ENCODE assay signal across 11 cellular contexts in the genomic region with DNA sequence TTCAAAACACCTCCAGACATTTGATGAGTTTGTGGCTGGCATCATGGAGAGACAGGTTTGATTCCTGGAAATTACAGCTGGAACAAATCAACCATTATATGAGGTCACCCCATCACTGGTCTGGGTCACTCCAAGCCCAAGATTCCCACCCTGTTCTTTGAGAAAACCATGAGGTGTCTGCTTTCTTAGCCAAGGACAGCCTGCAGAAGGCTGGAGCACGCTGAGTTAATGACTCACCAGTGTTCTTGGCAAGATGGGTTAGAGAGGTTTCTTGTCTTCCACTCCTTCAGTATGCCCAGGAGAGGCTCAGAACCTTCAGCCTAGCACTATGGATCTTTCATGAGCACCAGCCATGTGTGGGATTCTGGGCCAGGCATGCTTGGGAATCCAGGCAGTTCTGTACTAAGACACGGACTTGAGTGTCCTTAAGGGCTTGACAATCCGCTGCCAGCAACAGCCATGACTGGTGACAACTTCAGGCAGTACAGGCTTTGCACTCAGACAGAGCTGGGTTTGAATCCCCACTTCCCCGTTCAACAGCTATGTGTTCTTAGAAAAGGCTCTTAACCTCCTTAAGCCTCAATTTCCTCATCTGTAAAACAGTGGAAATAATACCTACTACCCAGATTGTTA. TPM values are rescaled to one million over a fixed set of nuclear protein-coding genes. Genes with fewer than 3 reads are reported as not detected.
DNase-seq lines count a peak whose midpoint lies in the region; TF ChIP-seq lines count a peak whose summit lies in the region.
"Had no signal": no experiment of that assay in that cellular context is flagged by ENCODE, and none has a peak within 500 bp of the region (broad histone marks: within the 10 kb centered on the region; RNA-seq: fewer than 3 reads in every experiment).

No MANE protein-coding gene starts in this region.

- H3K36me3 Mint-ChIP-seq in neural crest cell (ENCODE audit: low read depth): no peaks in the 10 kb centered on the region

- no peak overlapping the region for H3K4me3 ChIP-seq in esophagus squamous epithelium
- H3K4me3 ChIP-seq: HAP-1, neural progenitor cell had no signal

- H3K27me3 Mint-ChIP-seq in neural crest cell (ENCODE audit: low read depth): no peaks in the 10 kb centered on the region

- H3K9me3 ChIP-seq in esophagus squamous epithelium: no peaks in the 10 kb centered on the region
- H3K9me3 ChIP-seq: HAP-1 had no signal

- TF ChIP-seq POLR2A in esophagus squamous epithelium (IDR thresholded peaks at IDR 0.05): no peak

- H3K4me1 ChIP-seq in esophagus squamous epithelium: peaks cover 17 to 64% (median 33%) of the 10 kb centered on the region in 3 donors
- H3K4me1 ChIP-seq: HAP-1 had no signal

- H3K4me1 Mint-ChIP-seq in neural crest cell: peaks cover 14% of the 10 kb centered on the region

- no peaks in the 10 kb centered on the region for H3K9me3 Mint-ChIP-seq in neural crest cell
- H3K9me3 Mint-ChIP-seq: neural progenitor cell had no signal

- H3K27ac ChIP-seq in esophagus squamous epithelium: peak overlapping the region; percentile 71 to 89 (median 86)
- H3K27ac ChIP-seq: neural progenitor cell had no signal

- H3K27ac Mint-ChIP-seq in neural crest cell (ENCODE audit: unreplicated experiment): peak overlapping the region; percentile 20

- intact Hi-C loops in esophagus squamous epithelium (cut with DNase I): no loop called here

- H3K4me3 Mint-ChIP-seq in neural crest cell: no peak overlapping the region
- H3K4me3 Mint-ChIP-seq: neural progenitor cell had no signal

- TF ChIP-seq CTCF in esophagus squamous epithelium (IDR thresholded peaks at IDR 0.05) (no peak), neural crest cell (conservative IDR thresholded peaks at IDR 0.05) (no peak)

- peaks cover 0 to 32% (median 0%) of the 10 kb centered on the region in 3 donors for H3K36me3 ChIP-seq in esophagus squamous epithelium
- H3K36me3 ChIP-seq: HAP-1, neural progenitor cell had no signal

- no peaks in the 10 kb centered on the region for H3K27me3 ChIP-seq in esophagus squamous epithelium
- H3K27me3 ChIP-seq: neural progenitor cell had no signal

- 53 to 60% methylated on average over 3 of the region's 4 CpGs for WGBS in esophagus squamous epithelium, 2 donors

- peak; percentile 85 for DNase-seq in EL
- peak; percentile 13 for DNase-seq in RKO (ENCODE audit: low spot score)
- DNase-seq in esophagus squamous epithelium (lab: John Stamatoyannopoulos, UW): no peak
- DNase-seq in neural crest cell (ENCODE audit: low read depth, low spot score): no peak
- DNase-seq in effector CD8-positive, alpha-beta T cell (lab: John Stamatoyannopoulos, UW): no peak
- DNase-seq in DMS 273 treated with DMSO at 0.1 percent for 48 hours (lab: John Stamatoyannopoulos, UW): no peak
- DNase-seq in AML-193 (lab: John Stamatoyannopoulos, UW): no peak
- DNase-seq in DMS53 (lab: John Stamatoyannopoulos, UW): no peak
- DNase-seq: DMS79 treated with DMSO at 0.1 percent for 48 hours had no signal

RNA-seq across cellular contexts. Expression of gene GRHL3, which starts 43.9 kb away (rescaled TPM):
- 100 to 1,000 TPM in 2 of 4 donors, 10 to 100 TPM in 2; 77.6 to 179 (median 115) TPM for total RNA-seq in esophagus squamous epithelium
- total RNA-seq in neural crest cell: 0.12 TPM in 1 of 2 replicates, not detected in the other

RNA-seq across cellular contexts. Expression of gene STPG1, which starts 50.5 kb away (rescaled TPM):
- total RNA-seq in esophagus squamous epithelium (1 to 10 TPM; 2.6 to 6.9 (median 5.6) TPM), neural crest cell (6.6 and 7.7 TPM in 2 replicates)

RNA-seq across cellular contexts. Expression of gene NIPAL3, which starts 52.5 kb away (rescaled TPM):
- total RNA-seq in esophagus squamous epithelium (10 to 100 TPM; 25.0 to 36.5 (median 31.3) TPM), neural crest cell (2.4 and 3.0 TPM in 2 replicates)

Comparison
In these comparisons a context has a peak if more than half of its experiments do, and no peak if none do; other contexts are left out.
1. DNase-seq: peak in EL (single experiment) and RKO (single experiment); none in esophagus squamous epithelium (single experiment), neural crest cell (single experiment), effector CD8-positive, alpha-beta T cell (single experiment), DMS 273 treated with DMSO at 0.1 percent for 48 hours (single experiment), AML-193 (0 of 2) and DMS53 (single experiment).
2. RNA of gene GRHL3, which starts 43.9 kb away (total RNA-seq): 77.6 to 179 TPM in esophagus squamous epithelium; 0.12 TPM in neural crest cell; every median in the first group is over 10 times any median in the second.